In genomic region chr15:55290361-55291057, GRCh38 we compare ENCODE assay signal across 8 cellular contexts. TPM values are rescaled to one million over a fixed set of nuclear protein-coding genes. Genes with fewer than 3 reads are reported as not detected.
DNase-seq lines count a peak whose midpoint lies in the region; ATAC-seq lines count a peak whose summit lies in the region.

No MANE protein-coding gene starts in this region.

- peak; percentile 66 for ATAC-seq in GM19035 (IDR thresholded peaks at IDR 0.05; ENCODE audit: unreplicated experiment)
- ATAC-seq in HG03342 (IDR thresholded peaks at IDR 0.05; ENCODE audit: unreplicated experiment): peak; percentile 69

- DNase-seq in AML-193 (lab: John Stamatoyannopoulos, UW) (peak; percentile 54 to 82), NCI-H345 (lab: John Stamatoyannopoulos, UW) (peak; percentile 62), cerebellum (ENCODE audit: low spot score) (peak; percentile 79), kidney glomerular epithelial cell (lab: John Stamatoyannopoulos, UW) (peak; percentile 76)
- DNase-seq in activated CD4-positive, alpha-beta T cell treated with anti-CD3 and anti-CD28 coated beads for 1 hour: peak; percentile 77
- peak; percentile 64 to 68 for DNase-seq in stimulated activated CD4-positive, alpha-beta T cell treated with anti-CD3 and anti-CD28 coated beads, Interleukin-1b, Interleukin-23, amount 100 ng/mL, for 1 hour (ENCODE audit: low read depth in 2 of 2)

RNA-seq across cellular contexts. Expression of gene RAB27A, which starts 0.9 kb away (rescaled TPM):
- total RNA-seq in cerebellum: 7.1 TPM

RNA-seq across cellular contexts. Expression of gene PIGBOS1, which starts 28.4 kb away (rescaled TPM):
- total RNA-seq in cerebellum: 5.6 TPM

RNA-seq across cellular contexts. Expression of gene PIGB, which starts 28.5 kb away (rescaled TPM):
- total RNA-seq in cerebellum: 12.1 TPM

Comparison
In these comparisons a context has a peak if more than half of its experiments do, and no peak if none do; other contexts are left out.
1. Peak in every context shown above with its lines: DNase-seq and ATAC-seq.